ENCODE assay signal across 17 cellular contexts in the genomic region with DNA sequence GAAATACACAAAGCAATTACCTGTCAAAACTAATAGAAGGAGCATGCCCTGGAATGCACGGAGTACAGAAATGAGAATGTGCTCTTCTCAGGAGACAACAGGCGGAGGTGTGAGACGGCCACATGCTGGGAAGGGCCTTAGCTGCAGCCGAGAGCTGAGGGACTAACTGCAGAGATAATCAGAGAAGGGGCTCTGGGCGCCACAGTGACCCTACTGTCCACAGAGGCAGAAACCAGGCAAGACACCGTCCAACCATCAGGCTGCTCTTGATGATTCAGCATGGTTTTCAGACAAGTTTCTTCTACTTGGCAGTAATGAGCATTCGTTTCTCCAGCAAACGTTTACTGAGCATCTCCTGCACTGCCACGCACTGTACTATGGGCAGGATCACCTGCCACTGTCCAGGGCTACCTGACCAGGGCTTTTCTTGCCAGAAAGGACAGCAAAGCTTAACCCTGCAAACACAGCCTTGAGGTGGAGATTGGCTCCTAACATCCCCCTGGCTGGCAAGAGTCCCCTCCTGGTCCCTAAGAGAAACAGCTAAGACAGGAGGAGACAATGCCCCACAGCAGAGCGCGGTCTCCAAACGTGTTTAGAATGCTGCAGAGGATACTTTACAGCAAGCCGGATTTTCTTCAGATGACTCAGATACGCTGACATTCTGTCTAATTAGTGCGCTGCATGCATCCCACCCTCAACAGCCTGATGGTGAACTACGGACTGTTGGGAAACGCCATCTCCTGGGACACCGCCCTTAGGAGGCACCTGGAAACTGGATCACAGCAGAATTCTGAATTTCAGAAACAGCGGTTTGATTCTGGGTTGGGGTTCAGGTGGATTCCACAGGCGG. TPM values are rescaled to one million over a fixed set of nuclear protein-coding genes. Genes with fewer than 3 reads are reported as not detected.
"Had no signal": no experiment of that assay in that cellular context is flagged by ENCODE, and none has a peak within 500 bp of the region (broad histone marks: within the 10 kb centered on the region; RNA-seq: fewer than 3 reads in every experiment).

No MANE protein-coding gene starts in this region.

- H3K9ac ChIP-seq: parathyroid adenoma had no signal

- H3K79me2 ChIP-seq: hepatocyte, parathyroid adenoma had no signal

- H3K36me3 ChIP-seq: cardiac muscle cell, colonic mucosa, gastrocnemius medialis had no signal

- H3K4me2 ChIP-seq: hepatocyte had no signal

- H3K4me1 ChIP-seq: colonic mucosa, gastrocnemius medialis, parathyroid adenoma, tibial artery had no signal

- DNase-seq: activated CD4-positive, alpha-beta T cell treated with anti-CD3 and anti-CD28 coated beads for 48 hours; activated gamma-delta T cell treated with Interleukin-2 at 50 U/mL for 16 hours; colonic mucosa; effector CD8-positive, alpha-beta T cell; gastrocnemius medialis; left colon; mammary epithelial cell; nephron progenitor cell; T-cell had no signal

- H3K27me3 ChIP-seq: cardiac muscle cell, colonic mucosa, gastrocnemius medialis, hepatocyte, tibial artery had no signal

- H3K9me3 ChIP-seq: colonic mucosa, gastrocnemius medialis, tibial artery had no signal

- H3K27ac ChIP-seq: cardiac muscle cell, colonic mucosa, epithelial cell of prostate, gastrocnemius medialis, hepatocyte, parathyroid adenoma, SK-N-MC, skin epidermis, tibial artery, VCaP had no signal

- H3K4me3 ChIP-seq: cardiac muscle cell, colonic mucosa, gastrocnemius medialis, hepatocyte, SK-N-MC, skin epidermis, tibial artery had no signal

- ATAC-seq: gastrocnemius medialis, left colon, T-cell had no signal

RNA-seq across cellular contexts. Expression of a gene that starts 17.9 kb away (rescaled TPM):
- total RNA-seq: mammary epithelial cell had no signal
- polyA plus RNA-seq: mammary epithelial cell had no signal
